Comparison of ENCODE assay signal across 29 cellular contexts in the genomic region with DNA sequence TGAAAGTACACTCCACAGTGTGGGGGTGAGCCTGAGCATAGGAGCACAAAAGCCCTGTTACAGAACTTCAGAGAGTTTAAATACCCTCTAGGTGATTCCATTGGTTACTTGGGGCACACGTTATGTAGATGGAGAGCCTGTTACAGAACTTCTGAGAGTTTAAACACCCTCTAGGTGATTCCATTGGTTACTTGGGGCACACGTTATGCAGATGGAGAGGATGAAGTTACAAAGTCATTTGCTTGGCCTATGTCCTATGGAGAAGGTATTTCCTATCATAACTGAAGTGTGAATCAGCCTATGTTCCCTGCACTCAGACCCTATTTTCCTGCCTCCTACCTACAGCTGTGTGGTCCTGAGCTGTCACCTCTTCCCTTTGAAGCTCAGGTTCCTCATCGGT. TPM values are rescaled to one million over a fixed set of nuclear protein-coding genes. Genes with fewer than 3 reads are reported as not detected.
DNase-seq lines count a peak whose midpoint lies in the region; ATAC-seq and TF ChIP-seq lines count a peak whose summit lies in the region.
"Had no signal": no experiment of that assay in that cellular context is flagged by ENCODE, and none has a peak within 500 bp of the region (broad histone marks: within the 10 kb centered on the region; RNA-seq: fewer than 3 reads in every experiment).

No MANE protein-coding gene starts in this region.

- H3K4me3 ChIP-seq in GM23248 (no peak overlapping the region), PC-3 (ENCODE audit: low read length) (no peak overlapping the region)
- H3K4me3 ChIP-seq: colonic mucosa, pancreas, PC-9, skin epidermis, suprapubic skin, upper lobe of right lung had no signal

- H3K4me1 ChIP-seq in GM23248 (ENCODE audit: insufficient read depth) (peaks cover 28% of the 10 kb centered on the region), PC-3 (ENCODE audit: insufficient read depth, low read length) (peaks cover 60% of the 10 kb centered on the region)

- no peaks in the 10 kb centered on the region for H3K36me3 ChIP-seq in GM23248 (ENCODE audit: low read depth)
- H3K36me3 ChIP-seq in PC-3 (ENCODE audit: low read depth, low read length), result no peaks in the 10 kb centered on the region
- H3K36me3 ChIP-seq: colonic mucosa, pancreas had no signal

- H3K4me1 Mint-ChIP-seq in CD4-positive, alpha-beta T cell (ENCODE audit: low read depth), result peaks cover 54% of the 10 kb centered on the region
- H3K4me1 Mint-ChIP-seq in osteocyte (ENCODE audit: unreplicated experiment), result peaks cover 32% of the 10 kb centered on the region

- DNase-seq in CD4-positive, alpha-beta T cell, result no peak
- no peak for DNase-seq in GM23248
- DNase-seq in PC-3, result no peak
- peak; percentile 26 for DNase-seq in kidney tubule cell (ENCODE audit: low spot score)
- DNase-seq in osteocyte (ENCODE audit: extremely low spot score, unreplicated experiment), result no peak
- DNase-seq: activated CD4-positive, alpha-beta T cell treated with anti-CD3 and anti-CD28 coated beads for 1 hour; activated naive CD4-positive, alpha-beta T cell treated with anti-CD3 and anti-CD28 coated beads, Interleukin-2, amount 50 U/mL, for 16 hours; activated T-cell treated with anti-CD3 and anti-CD28 coated beads for 4 hours; C1 segment of cervical spinal cord; colonic mucosa; effector CD8-positive, alpha-beta T cell; HCEC 1CT; hypothalamus; NCI-H1105; NCI-H2029; NCI-H524; PC-9; retina; SHP77; stimulated activated naive B cell treated with anti-CD40 and anti-IgM and Interleukin-4, amounts not matched to agents 10 μg/mL and 1 μg/mL and 100 μg/mL, for 72 hours; upper lobe of right lung had no signal

- no peaks in the 10 kb centered on the region; the same call in 1 of the 2 replicates for H4K20me1 ChIP-seq in GM23248 (ENCODE audit: insufficient read depth)
- no peaks in the 10 kb centered on the region; the same call in 1 of the 2 replicates for H4K20me1 ChIP-seq in PC-3 (ENCODE audit: low read length)

- TF ChIP-seq CTCF in CD4-positive, alpha-beta T cell (IDR thresholded peaks at IDR 0.05), result no peak
- no peak for TF ChIP-seq CTCF in PC-3 (conservative IDR thresholded peaks at IDR 0.05; ENCODE audit: low read depth, low read length)
- no peak for TF ChIP-seq CTCF in osteocyte (IDR thresholded peaks at IDR 0.05)

- no TSS peak for BruUV-seq in PC-3 (replicated peaks; lab: Mats Ljungman, UMichigan)

- peaks cover 45% of the 10 kb centered on the region for H3K36me3 Mint-ChIP-seq in CD4-positive, alpha-beta T cell (ENCODE audit: low read depth)
- H3K36me3 Mint-ChIP-seq in osteocyte (ENCODE audit: unreplicated experiment), result peaks cover 5% of the 10 kb centered on the region

- WGBS in GM23248 (ENCODE audit: low coverage in 1 of 2, low lambda C conversion rate in 2 of 2, missing lambda C conversion rate in 2 of 2), 2 experiments, result 62 to 66% methylated on average over 3 of the region's 3 CpGs

- peak overlapping the region; percentile 25 for H3K4me3 Mint-ChIP-seq in CD4-positive, alpha-beta T cell
- no peak overlapping the region for H3K4me3 Mint-ChIP-seq in osteocyte (ENCODE audit: unreplicated experiment)
- H3K4me3 Mint-ChIP-seq: memory B cell; stimulated activated naive B cell treated with anti-CD40 and anti-IgM and Interleukin-4, amounts not matched to agents 10 μg/mL and 1 μg/mL and 100 μg/mL, for 72 hours had no signal

- no peak overlapping the region for H3K27ac ChIP-seq in CD4-positive, alpha-beta T cell (ENCODE audit: low read depth, low read length)
- H3K27ac ChIP-seq in GM23248, result no peak overlapping the region
- H3K27ac ChIP-seq in PC-3 (ENCODE audit: low read length), result no peak overlapping the region
- H3K27ac ChIP-seq: colonic mucosa, pancreas, PC-9, skin epidermis, suprapubic skin, upper lobe of right lung had no signal

- no peaks in the 10 kb centered on the region for H3K27me3 Mint-ChIP-seq in CD4-positive, alpha-beta T cell
- no peaks in the 10 kb centered on the region for H3K27me3 Mint-ChIP-seq in osteocyte (ENCODE audit: unreplicated experiment)
- H3K27me3 Mint-ChIP-seq: memory B cell; stimulated activated naive B cell treated with anti-CD40 and anti-IgM and Interleukin-4, amounts not matched to agents 10 μg/mL and 1 μg/mL and 100 μg/mL, for 72 hours had no signal

- H3K79me2 ChIP-seq in GM23248 (ENCODE audit: insufficient read depth) (peaks cover 82% of the 10 kb centered on the region), PC-3 (ENCODE audit: low read length) (peaks cover 79% of the 10 kb centered on the region)

- CTCF ChIA-PET in CD4-positive, alpha-beta T cell (lab: Charles Lee), result interaction anchor here (1.2 kb wide), 1 partner anchor 26 kb away, joined by 3 read pairs; no protein-coding TSS in a partner anchor
- CTCF ChIA-PET in PC-3 (lab: Charles Lee), result no interaction called here

- POLR2A ChIA-PET in CD4-positive, alpha-beta T cell (lab: Charles Lee), result no interaction called here
- POLR2A ChIA-PET in PC-3 (lab: Charles Lee; ENCODE audit: unreplicated experiment), result no interaction called here

- intact Hi-C loops in CD4-positive, alpha-beta T cell (cut with DNase I, micrococcal nuclease), result loop anchor here in 1 of 2 experiments (10.0 kb wide), 3 partner anchors 252 to 1052 kb away; a partner anchor contains a TSS
- intact Hi-C loops in PC-3 (cut with micrococcal nuclease), result no loop called here

- H3F3A ChIP-seq in GM23248 (ENCODE audit: insufficient read depth) (peaks cover 25% of the 10 kb centered on the region), PC-3 (ENCODE audit: low read length, unreplicated experiment) (peaks cover 7% of the 10 kb centered on the region)

- no peak overlapping the region for H3K9ac ChIP-seq in GM23248
- no peak overlapping the region for H3K9ac ChIP-seq in PC-3 (ENCODE audit: low read length)

- no peaks in the 10 kb centered on the region for H3K9me3 Mint-ChIP-seq in CD4-positive, alpha-beta T cell
- H3K9me3 Mint-ChIP-seq in osteocyte (ENCODE audit: unreplicated experiment), result peaks cover 12% of the 10 kb centered on the region
- H3K9me3 Mint-ChIP-seq: activated T-helper 2 cell treated with anti-CD3 and anti-CD28 coated beads, Interferon-gamma antibody, Interleukin-2, Interleukin-4, amounts not matched to agents 10 μg/mL and 5 μg/mL and 100 μg/mL, durations not matched to agents 14 hours and 24 hours and 36 hours had no signal

- in situ Hi-C loops in GM23248 (cut with MboI), result no loop called here

- no peaks in the 10 kb centered on the region for H3K9me2 ChIP-seq in GM23248 (ENCODE audit: insufficient read depth)
- H3K9me2 ChIP-seq in PC-3 (replicated peaks; ENCODE audit: low read length), result no peaks in the 10 kb centered on the region

- H3K4me2 ChIP-seq in GM23248 (ENCODE audit: unreplicated experiment), result peak overlapping the region; percentile 9
- H3K4me2 ChIP-seq in PC-3 (ENCODE audit: low read length), result peak overlapping the region; percentile 38; the same call in 1 of the 2 replicates

- H3K27ac Mint-ChIP-seq in CD4-positive, alpha-beta T cell, result peak overlapping the region; percentile 39
- H3K27ac Mint-ChIP-seq in osteocyte (ENCODE audit: unreplicated experiment), result no peak overlapping the region
- H3K27ac Mint-ChIP-seq: activated T-helper 2 cell treated with anti-CD3 and anti-CD28 coated beads, Interferon-gamma antibody, Interleukin-2, Interleukin-4, amounts not matched to agents 10 μg/mL and 5 μg/mL and 100 μg/mL, durations not matched to agents 14 hours and 24 hours and 36 hours; memory B cell; stimulated activated naive B cell treated with anti-CD40 and anti-IgM and Interleukin-4, amounts not matched to agents 10 μg/mL and 1 μg/mL and 100 μg/mL, for 72 hours had no signal

- no peak for ATAC-seq in CD4-positive, alpha-beta T cell (ENCODE audit: poor library complexity)
- ATAC-seq in PC-3 (no peak), HG03469 (IDR thresholded peaks at IDR 0.05; ENCODE audit: unreplicated experiment) (no peak), GM21737 (IDR thresholded peaks at IDR 0.05; ENCODE audit: unreplicated experiment) (no peak), GM19467 (IDR thresholded peaks at IDR 0.05; ENCODE audit: unreplicated experiment) (no peak)
- ATAC-seq: pancreas; stimulated activated naive B cell treated with anti-CD40 and anti-IgM and Interleukin-4, amounts not matched to agents 10 μg/mL and 1 μg/mL and 100 μg/mL, for 72 hours; upper lobe of right lung had no signal

- H3K27me3 ChIP-seq in CD4-positive, alpha-beta T cell (ENCODE audit: control insufficient read depth, insufficient read depth, low read length), result no peaks in the 10 kb centered on the region
- H3K27me3 ChIP-seq in GM23248 (replicated peaks; ENCODE audit: insufficient read depth) (no peaks in the 10 kb centered on the region), PC-3 (ENCODE audit: low read length) (no peaks in the 10 kb centered on the region)
- H3K27me3 ChIP-seq: colonic mucosa, pancreas, suprapubic skin, upper lobe of right lung had no signal

- no peak overlapping the region for H2AFZ ChIP-seq in GM23248
- H2AFZ ChIP-seq in PC-3 (ENCODE audit: low read length), result no peak overlapping the region
- H2AFZ ChIP-seq: PC-9 had no signal

- no peaks in the 10 kb centered on the region for H3K9me3 ChIP-seq in CD4-positive, alpha-beta T cell (ENCODE audit: control insufficient read depth, low read length)
- H3K9me3 ChIP-seq in GM23248 (ENCODE audit: low read depth) (no peaks in the 10 kb centered on the region), PC-3 (ENCODE audit: low read length) (no peaks in the 10 kb centered on the region)
- H3K9me3 ChIP-seq: colonic mucosa, pancreas, suprapubic skin, upper lobe of right lung had no signal

RNA-seq across cellular contexts. Expression of a gene that starts 3.8 kb away (rescaled TPM):
- 10 to 100 TPM; 40.6 to 42.1 TPM for total RNA-seq in CD4-positive, alpha-beta T cell
- total RNA-seq in GM23248 (2014; rRNA removed; shearing (Covaris generic)), result 13.3 and 29.5 TPM in 2 replicates
- polyA plus RNA-seq in GM23248 (2016; fragmentation: Nextera tagmentation; extraction: Ambion mirVana), result 10.0 and 11.5 TPM in 2 replicates
- total RNA-seq in PC-3 (2014; rRNA removed) (32.2 and 40.1 TPM in 2 replicates), osteocyte (37.7 and 40.3 TPM in 2 replicates)

RNA-seq across cellular contexts. Expression of a gene that starts 14.5 kb away (rescaled TPM):
- 10 to 100 TPM; 73.0 to 78.8 TPM for total RNA-seq in CD4-positive, alpha-beta T cell
- total RNA-seq in GM23248 (2014; rRNA removed; shearing (Covaris generic)), result 20.2 and 23.0 TPM in 2 replicates
- polyA plus RNA-seq in GM23248 (2016; fragmentation: Nextera tagmentation; extraction: Ambion mirVana), result 11.1 and 11.2 TPM in 2 replicates
- total RNA-seq in PC-3 (2014; rRNA removed) (25.8 and 44.5 TPM in 2 replicates), osteocyte (56.5 and 64.0 TPM in 2 replicates)

RNA-seq across cellular contexts. Expression of a gene that starts 22.6 kb away (rescaled TPM):
- total RNA-seq in CD4-positive, alpha-beta T cell, result 10 to 100 TPM; 18.3 to 18.9 TPM
- 1.5 and 3.2 TPM in 2 replicates for total RNA-seq in GM23248 (2014; rRNA removed; shearing (Covaris generic))
- 4.9 and 5.8 TPM in 2 replicates for polyA plus RNA-seq in GM23248 (2016; fragmentation: Nextera tagmentation; extraction: Ambion mirVana)
- total RNA-seq in PC-3 (2014; rRNA removed) (8.3 and 11.9 TPM in 2 replicates), osteocyte (3.8 and 5.9 TPM in 2 replicates)

RNA-seq across cellular contexts. Expression of a gene that starts 25.0 kb away (rescaled TPM):
- total RNA-seq in CD4-positive, alpha-beta T cell, result 10 to 100 TPM; 25.7 to 26.2 TPM
- total RNA-seq in GM23248 (2014; rRNA removed; shearing (Covaris generic)), result 10.1 and 12.8 TPM in 2 replicates
- 5.1 and 5.6 TPM in 2 replicates for polyA plus RNA-seq in GM23248 (2016; fragmentation: Nextera tagmentation; extraction: Ambion mirVana)
- total RNA-seq in PC-3 (2014; rRNA removed) (10.2 and 19.5 TPM in 2 replicates), osteocyte (16.9 and 28.5 TPM in 2 replicates)

RNA-seq across cellular contexts. Expression of a gene that starts 42.5 kb away (rescaled TPM):
- 1 to 10 TPM; 7.1 to 7.2 TPM for total RNA-seq in CD4-positive, alpha-beta T cell
- total RNA-seq in GM23248 (2014; rRNA removed; shearing (Covaris generic)), result 0.25 TPM in 1 of 2 replicates, not detected in the other
- 0.14 and 0.27 TPM in 2 replicates for polyA plus RNA-seq in GM23248 (2016; fragmentation: Nextera tagmentation; extraction: Ambion mirVana)
- 2.4 and 5.2 TPM in 2 replicates for total RNA-seq in PC-3 (2014; rRNA removed)
- total RNA-seq in osteocyte, result 2.5 and 3.6 TPM in 2 replicates
